In genomic region chr15:51193526-51193925, GRCh38 we compare ENCODE assay signal across 16 cellular contexts.
"Had no signal": no experiment of that assay in that cellular context is flagged by ENCODE, and none has a peak within 500 bp of the region (broad histone marks: within the 10 kb centered on the region; RNA-seq: fewer than 3 reads in every experiment).

No MANE protein-coding gene starts in this region.

- H3K4me1 Mint-ChIP-seq: activated naive CD4-positive, alpha-beta T cell treated with anti-CD3 and anti-CD28 coated beads, Interleukin-2, amount 50 U/mL, for 24 hours; stimulated activated effector memory CD8-positive, alpha-beta T cell treated with anti-CD3 and anti-CD28 coated beads, Interleukin-12 subunit alpha, Interleukin-12 subunit beta, amount 100 ng/mL, for 72 hours; T-cell had no signal

- H3K36me3 Mint-ChIP-seq: activated naive CD4-positive, alpha-beta T cell treated with anti-CD3 and anti-CD28 coated beads, Interleukin-2, amount 50 U/mL, for 24 hours; stimulated activated effector memory CD8-positive, alpha-beta T cell treated with anti-CD3 and anti-CD28 coated beads, Interleukin-12 subunit alpha, Interleukin-12 subunit beta, amount 100 ng/mL, for 72 hours; T-cell; type B pancreatic cell had no signal

- ATAC-seq: Right ventricle myocardium inferior, T-cell had no signal

- H3K27ac ChIP-seq: SK-N-MC, WERI-Rb-1 had no signal

- H3K4me3 Mint-ChIP-seq: dendritic cell treated with granulocyte-macrophage colony-stimulating factor and Interleukin-4, amounts not matched to agents 40 ng/mL and 50 ng/mL, for 4 days; stimulated activated effector memory CD8-positive, alpha-beta T cell treated with anti-CD3 and anti-CD28 coated beads, Interleukin-12 subunit alpha, Interleukin-12 subunit beta, amount 100 ng/mL, for 72 hours; T-cell; type B pancreatic cell had no signal

- H3K36me3 ChIP-seq: WERI-Rb-1 had no signal

- H3K4me3 ChIP-seq: SK-N-MC had no signal

- H3K27ac Mint-ChIP-seq: dendritic cell treated with granulocyte-macrophage colony-stimulating factor and Interleukin-4, amounts not matched to agents 40 ng/mL and 50 ng/mL, for 4 days; stimulated activated effector memory CD8-positive, alpha-beta T cell treated with anti-CD3 and anti-CD28 coated beads, Interleukin-12 subunit alpha, Interleukin-12 subunit beta, amount 100 ng/mL, for 72 hours; T-cell; type B pancreatic cell had no signal

- H3K9me3 Mint-ChIP-seq: activated naive CD4-positive, alpha-beta T cell treated with anti-CD3 and anti-CD28 coated beads, Interleukin-2, amount 50 U/mL, for 24 hours; dendritic cell treated with granulocyte-macrophage colony-stimulating factor and Interleukin-4, amounts not matched to agents 40 ng/mL and 50 ng/mL, for 4 days; stimulated activated effector memory CD8-positive, alpha-beta T cell treated with anti-CD3 and anti-CD28 coated beads, Interleukin-12 subunit alpha, Interleukin-12 subunit beta, amount 100 ng/mL, for 72 hours; T-cell; type B pancreatic cell had no signal

- DNase-seq: activated CD4-positive, alpha-beta T cell treated with anti-CD3 and anti-CD28 coated beads for 48 hours; amniotic stem cell; foreskin melanocyte; head of caudate nucleus; mammary epithelial cell; retina; small intestine; T-cell; T1000; WERI-Rb-1 had no signal
